In the genomic region with DNA sequence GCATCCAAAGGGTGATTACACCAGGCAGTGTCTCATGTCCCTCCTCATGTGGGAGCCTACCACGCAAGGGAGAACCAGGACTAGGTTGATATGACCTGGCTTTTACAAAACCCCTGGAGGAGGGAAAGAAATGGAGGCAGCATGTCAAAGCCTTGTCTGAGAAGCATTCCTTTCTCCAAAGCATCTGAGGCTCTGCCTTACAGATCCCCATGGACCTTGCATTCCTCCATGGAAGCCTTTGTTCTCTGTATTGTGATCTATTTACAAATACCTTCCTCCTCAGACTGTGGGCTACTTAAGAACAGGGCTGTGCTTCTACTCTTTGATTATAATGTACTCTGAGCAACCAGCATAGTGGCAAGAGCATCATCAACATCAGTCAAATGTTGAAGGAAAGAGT, we compare ENCODE assay signal across 21 cellular contexts.
A peak's percentile ranks its signal among the peaks of the same experiment; 100 is the strongest.
DNase-seq lines count a peak whose midpoint lies in the region; TF ChIP-seq lines count a peak whose summit lies in the region.
"Had no signal": no experiment of that assay in that cellular context is flagged by ENCODE, and none has a peak within 500 bp of the region (broad histone marks: within the 10 kb centered on the region; RNA-seq: fewer than 3 reads in every experiment).

No MANE protein-coding gene starts in this region.

- H3K4me1 ChIP-seq in HUES48 (ENCODE audit: control insufficient read depth, insufficient read depth, low read length) (peaks cover 9% of the 10 kb centered on the region), hepatocyte (ENCODE audit: insufficient read depth) (peaks cover 60% of the 10 kb centered on the region)

- H3K4me3 Mint-ChIP-seq in osteocyte (ENCODE audit: unreplicated experiment), result no peak overlapping the region
- H3K4me3 Mint-ChIP-seq: H9 had no signal

- no peak overlapping the region for H3K9ac ChIP-seq in HUES48 (ENCODE audit: low read depth, low read length)

- no peaks in the 10 kb centered on the region for H3K27me3 ChIP-seq in HUES48 (ENCODE audit: control insufficient read depth, insufficient read depth, low read length)
- no peaks in the 10 kb centered on the region for H3K27me3 ChIP-seq in hepatocyte
- H3K27me3 ChIP-seq: Peyer's patch had no signal

- H3K27ac ChIP-seq in HUES48 (ENCODE audit: low read depth, low read length) (peak overlapping the region; percentile 0), hepatocyte (peak overlapping the region; percentile 36)
- H3K27ac ChIP-seq: C4-2B, Peyer's patch had no signal

- no peaks in the 10 kb centered on the region for H3K36me3 ChIP-seq in HUES48 (ENCODE audit: control insufficient read depth, insufficient read depth, low read length)
- H3K36me3 ChIP-seq in hepatocyte (replicated peaks; ENCODE audit: insufficient read depth, low read depth), result no peaks in the 10 kb centered on the region
- H3K36me3 ChIP-seq: Peyer's patch had no signal

- peak overlapping the region; percentile 34 for H3K27ac Mint-ChIP-seq in osteocyte (ENCODE audit: unreplicated experiment)

- H3K4me3 ChIP-seq in AG10803 (ENCODE audit: low read length) (no peak overlapping the region), HUES48 (ENCODE audit: low read depth, low read length) (no peak overlapping the region), hepatocyte (no peak overlapping the region)
- H3K4me3 ChIP-seq: Peyer's patch had no signal

- no peaks in the 10 kb centered on the region for H3K27me3 Mint-ChIP-seq in osteocyte (ENCODE audit: unreplicated experiment)

- no peaks in the 10 kb centered on the region for H4K20me1 ChIP-seq in hepatocyte (ENCODE audit: insufficient read depth, poor library complexity, severe bottlenecking)

- TF ChIP-seq CTCF in AG10803 (conservative IDR thresholded peaks at IDR 0.05; ENCODE audit: low read length), result no peak
- TF ChIP-seq CTCF in hepatocyte (IDR thresholded peaks at IDR 0.05; ENCODE audit: poor library complexity), result no peak
- no peak for TF ChIP-seq CTCF in osteocyte (IDR thresholded peaks at IDR 0.05)

- H3K9me3 Mint-ChIP-seq in osteocyte (ENCODE audit: unreplicated experiment), result no peaks in the 10 kb centered on the region
- H3K9me3 Mint-ChIP-seq: H9 had no signal

- H3K4me2 ChIP-seq in hepatocyte, result no peak overlapping the region

- 100% methylated on average over 1 of the region's 1 CpG for WGBS in hepatocyte (ENCODE audit: low lambda C conversion rate, missing lambda C conversion rate)

- H3K9me2 ChIP-seq in hepatocyte (replicated peaks; ENCODE audit: insufficient read depth), result no peaks in the 10 kb centered on the region

- peaks cover 54% of the 10 kb centered on the region for H3K4me1 Mint-ChIP-seq in osteocyte (ENCODE audit: unreplicated experiment)

- H3K79me2 ChIP-seq in hepatocyte, result no peaks in the 10 kb centered on the region

- no peak overlapping the region for H2AFZ ChIP-seq in hepatocyte

- H3K36me3 Mint-ChIP-seq in osteocyte (ENCODE audit: unreplicated experiment), result no peaks in the 10 kb centered on the region

- peak; percentile 31 for DNase-seq in AG10803 (ENCODE audit: low read depth)
- no peak for DNase-seq in hepatocyte (ENCODE audit: low spot score)
- DNase-seq in osteocyte (ENCODE audit: extremely low spot score, unreplicated experiment), result no peak
- no peak for DNase-seq in amygdala (lab: John Stamatoyannopoulos, UW)
- DNase-seq in mucosa of gallbladder (ENCODE audit: low spot score), result no peak
- no peak for DNase-seq in COLO829 (ENCODE audit: low spot score)
- DNase-seq: COR-L47, DMS153, H9, IMR-90, Kasumi-1, MM.1S, NCI-H1092 treated with DMSO at 0.1 percent for 48 hours, NCI-H1694, NCI-H2107, NCI-H2227 treated with DMSO at 0.1 percent for 48 hours, NCI-H524, SHP77 had no signal

- H3K9me3 ChIP-seq in HUES48 (ENCODE audit: control insufficient read depth, insufficient read depth, low read length), result no peaks in the 10 kb centered on the region
- no peaks in the 10 kb centered on the region for H3K9me3 ChIP-seq in hepatocyte (ENCODE audit: low read depth)
- H3K9me3 ChIP-seq: Peyer's patch had no signal
